25 cellular contexts compared by ENCODE assay signal in the genomic region with DNA sequence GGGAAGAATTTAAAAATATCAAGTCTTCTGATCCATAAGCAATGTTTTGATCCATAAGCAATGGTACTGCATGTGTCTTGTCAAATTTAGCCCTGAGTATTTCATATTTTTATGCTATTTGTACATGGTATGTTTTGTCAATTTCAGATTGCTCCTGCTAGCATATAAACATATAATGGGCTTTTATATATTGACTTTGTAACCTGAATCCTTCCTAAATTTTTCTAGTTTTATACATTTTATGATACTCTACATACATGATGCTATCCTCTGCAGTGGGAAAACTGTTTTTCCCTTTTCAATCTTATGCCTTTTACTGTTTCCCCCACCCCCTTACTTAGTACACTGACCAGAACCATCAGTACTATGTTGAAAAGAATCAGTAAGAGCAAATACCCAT.
DNase-seq lines count a peak whose midpoint lies in the region; ATAC-seq, FAIRE-seq and TF ChIP-seq lines count a peak whose summit lies in the region.
"Had no signal": no experiment of that assay in that cellular context is flagged by ENCODE, and none has a peak within 500 bp of the region (broad histone marks: within the 10 kb centered on the region; RNA-seq: fewer than 3 reads in every experiment).

No MANE protein-coding gene starts in this region.

- H3K27ac Mint-ChIP-seq in T-helper 17 cell: peak overlapping the region; percentile 11
- no peak overlapping the region for H3K27ac Mint-ChIP-seq in activated naive CD4-positive, alpha-beta T cell treated with anti-CD3 and anti-CD28 coated beads, Interleukin-2, amount 10 ng/mL, durations not matched to agents 7 days and 5 days
- H3K27ac Mint-ChIP-seq: CD14-positive monocyte had no signal

- H3K4me1 ChIP-seq in HEK293 (ENCODE audit: control insufficient read depth, insufficient read depth, low read length) (no peaks in the 10 kb centered on the region), PC-3 (ENCODE audit: insufficient read depth, low read length) (no peaks in the 10 kb centered on the region)
- H3K4me1 ChIP-seq: BE2C, BLaER1 had no signal

- no peak overlapping the region for H3K9ac ChIP-seq in PC-3 (ENCODE audit: low read length)
- H3K9ac ChIP-seq: BLaER1 had no signal

- POLR2A ChIA-PET in HEK293 (lab: Yijun Ruan, JAX): no interaction called here
- POLR2A ChIA-PET in PC-3 (lab: Charles Lee; ENCODE audit: unreplicated experiment): no interaction called here

- TF ChIP-seq CTCF in HEK293 (tag by site-specific recombination; IDR thresholded peaks at IDR 0.05) (no peak), PC-3 (conservative IDR thresholded peaks at IDR 0.05; ENCODE audit: low read depth, low read length) (no peak)

- H3K36me3 ChIP-seq in HEK293 (ENCODE audit: control insufficient read depth in 2 of 2, insufficient read depth in 1 of 2, low read length in 2 of 2) (peaks cover 5% of the 10 kb centered on the region in 2 experiments; a peak in 2 of 3 replicates), PC-3 (ENCODE audit: low read depth, low read length) (no peaks in the 10 kb centered on the region)

- H3K4me3 Mint-ChIP-seq in T-helper 17 cell: no peak overlapping the region
- H3K4me3 Mint-ChIP-seq in activated naive CD4-positive, alpha-beta T cell treated with anti-CD3 and anti-CD28 coated beads, Interleukin-2, amount 10 ng/mL, durations not matched to agents 7 days and 5 days: no peak overlapping the region
- H3K4me3 Mint-ChIP-seq: CD14-positive monocyte; CD4-positive, alpha-beta memory T cell; CD4-positive, CD25-positive, alpha-beta regulatory T cell; CD8-positive, alpha-beta memory T cell had no signal

- ATAC-seq in PC-3 (peak; percentile 71), T-helper 17 cell (no peak)
- ATAC-seq: A549, GM12878 had no signal

- no peaks in the 10 kb centered on the region for H3K9me3 ChIP-seq in HEK293 (ENCODE audit: control insufficient read depth, insufficient read depth, low read depth, low read length)
- H3K9me3 ChIP-seq in PC-3 (ENCODE audit: low read length): no peaks in the 10 kb centered on the region
- no peaks in the 10 kb centered on the region for H3K9me3 ChIP-seq in T-helper 17 cell (ENCODE audit: control insufficient read depth, low read length, poor library complexity, severe bottlenecking)
- H3K9me3 ChIP-seq: A549, BE2C, BLaER1 had no signal

- H4K20me1 ChIP-seq in PC-3 (ENCODE audit: low read length): no peaks in the 10 kb centered on the region
- H4K20me1 ChIP-seq: BLaER1 had no signal

- H3K9me3 Mint-ChIP-seq in activated naive CD4-positive, alpha-beta T cell treated with anti-CD3 and anti-CD28 coated beads, Interleukin-2, amount 10 ng/mL, durations not matched to agents 7 days and 5 days: no peaks in the 10 kb centered on the region
- H3K9me3 Mint-ChIP-seq: CD4-positive, alpha-beta memory T cell; CD4-positive, CD25-positive, alpha-beta regulatory T cell; CD8-positive, alpha-beta memory T cell had no signal

- intact Hi-C loops in PC-3 (cut with micrococcal nuclease): no loop called here

- FAIRE-seq in GM12891 (lab: Jason Lieb, UNC): peak; percentile 50
- FAIRE-seq: GM12878 had no signal

- no peaks in the 10 kb centered on the region for H3K27me3 Mint-ChIP-seq in T-helper 17 cell
- H3K27me3 Mint-ChIP-seq in activated naive CD4-positive, alpha-beta T cell treated with anti-CD3 and anti-CD28 coated beads, Interleukin-2, amount 10 ng/mL, durations not matched to agents 7 days and 5 days: no peaks in the 10 kb centered on the region
- H3K27me3 Mint-ChIP-seq: CD4-positive, alpha-beta memory T cell; CD4-positive, CD25-positive, alpha-beta regulatory T cell had no signal

- H3F3A ChIP-seq in PC-3 (ENCODE audit: low read length, unreplicated experiment): no peaks in the 10 kb centered on the region

- H3K27me3 ChIP-seq in PC-3 (ENCODE audit: low read length): no peaks in the 10 kb centered on the region
- H3K27me3 ChIP-seq: BE2C, BLaER1 had no signal

- no peak for DNase-seq in GM12891 (ENCODE audit: insufficient read length, low spot score)
- DNase-seq in PC-3: no peak
- DNase-seq in T-helper 17 cell: no peak
- DNase-seq in AG08396 (ENCODE audit: low spot score): no peak
- DNase-seq in UCSD-AML1 (lab: John Stamatoyannopoulos, UW; ENCODE audit: unreplicated experiment): no peak
- no peak for DNase-seq in activated naive CD4-positive, alpha-beta T cell treated with anti-CD3 and anti-CD28 coated beads, Interleukin-2, amount 10 ng/mL, durations not matched to agents 7 days and 5 days
- DNase-seq: BE2C; C1 segment of cervical spinal cord; CD4-positive, alpha-beta memory T cell; CD4-positive, CD25-positive, alpha-beta regulatory T cell; CD8-positive, alpha-beta memory T cell; COR-L47; DMS 273 treated with DMSO at 0.1 percent for 48 hours; DMS153; DMS53; DMS79; DND-41; EL; GDM1 had no signal

- no peak overlapping the region for H2AFZ ChIP-seq in PC-3 (ENCODE audit: low read length)

- H3K27ac ChIP-seq in HEK293 (ENCODE audit: extremely low read depth, low read depth, low read length) (no peak overlapping the region), PC-3 (ENCODE audit: low read length) (no peak overlapping the region)
- H3K27ac ChIP-seq: 22Rv1, A549, BLaER1 had no signal

- no peak overlapping the region for H3K4me2 ChIP-seq in PC-3 (ENCODE audit: low read length)
- H3K4me2 ChIP-seq: A549, BLaER1 had no signal

- no peaks in the 10 kb centered on the region for H3K9me2 ChIP-seq in PC-3 (replicated peaks; ENCODE audit: low read length)

- no peak for TF ChIP-seq POLR2A in GM12891 (IDR thresholded peaks at IDR 0.05; ENCODE audit: low read depth, low read length)

- no TSS peak for BruUV-seq in PC-3 (replicated peaks; lab: Mats Ljungman, UMichigan)

- CTCF ChIA-PET in HEK293 (lab: Yijun Ruan, JAX): no interaction called here
- CTCF ChIA-PET in PC-3 (lab: Charles Lee): no interaction called here
- CTCF ChIA-PET in activated naive CD4-positive, alpha-beta T cell treated with anti-CD3 and anti-CD28 coated beads, Interleukin-2, amount 10 ng/mL, durations not matched to agents 7 days and 5 days (lab: Charles Lee): interaction anchor here (0.9 kb wide), 1 partner anchor 142 kb away, joined by 4 read pairs; no protein-coding TSS in a partner anchor

- H3K4me3 ChIP-seq in HEK293 (ENCODE audit: low read depth, low read length) (no peak overlapping the region), PC-3 (ENCODE audit: low read length) (no peak overlapping the region)
- H3K4me3 ChIP-seq: A549, BLaER1, GM12878 had no signal

- H3K36me3 Mint-ChIP-seq in T-helper 17 cell (ENCODE audit: low read depth): peaks cover 2% of the 10 kb centered on the region
- H3K36me3 Mint-ChIP-seq in activated naive CD4-positive, alpha-beta T cell treated with anti-CD3 and anti-CD28 coated beads, Interleukin-2, amount 10 ng/mL, durations not matched to agents 7 days and 5 days: peaks cover 23% of the 10 kb centered on the region

- peaks cover 3% of the 10 kb centered on the region for H3K4me1 Mint-ChIP-seq in T-helper 17 cell
- H3K4me1 Mint-ChIP-seq in activated naive CD4-positive, alpha-beta T cell treated with anti-CD3 and anti-CD28 coated beads, Interleukin-2, amount 10 ng/mL, durations not matched to agents 7 days and 5 days: no peaks in the 10 kb centered on the region
- H3K4me1 Mint-ChIP-seq: CD14-positive monocyte had no signal

- H3K79me2 ChIP-seq in PC-3 (ENCODE audit: low read length): no peaks in the 10 kb centered on the region

TF ChIP-seq in GM12891, 5 proteins besides CTCF, POLR2A, EP300 and RAD21:
- TF ChIP-seq TAF1 (IDR thresholded peaks at IDR 0.05; ENCODE audit: low read depth, low read length): no peak
- no peak for TF ChIP-seq POU2F2 (IDR thresholded peaks at IDR 0.05; ENCODE audit: low read depth, low read length)
- TF ChIP-seq SPI1 (IDR thresholded peaks at IDR 0.05; ENCODE audit: low read depth, low read length): no peak
TF ChIP-seq in GM12891: peak in this region for 0.

TF ChIP-seq in HEK293, 187 proteins besides CTCF, POLR2A, EP300 and RAD21:
- TF ChIP-seq ZNF585B (tag by site-specific recombination; IDR thresholded peaks at IDR 0.05) (no peak), ZFHX2 (tag by site-specific recombination; conservative IDR thresholded peaks at IDR 0.05) (no peak)
- TF ChIP-seq, protein P1, sequence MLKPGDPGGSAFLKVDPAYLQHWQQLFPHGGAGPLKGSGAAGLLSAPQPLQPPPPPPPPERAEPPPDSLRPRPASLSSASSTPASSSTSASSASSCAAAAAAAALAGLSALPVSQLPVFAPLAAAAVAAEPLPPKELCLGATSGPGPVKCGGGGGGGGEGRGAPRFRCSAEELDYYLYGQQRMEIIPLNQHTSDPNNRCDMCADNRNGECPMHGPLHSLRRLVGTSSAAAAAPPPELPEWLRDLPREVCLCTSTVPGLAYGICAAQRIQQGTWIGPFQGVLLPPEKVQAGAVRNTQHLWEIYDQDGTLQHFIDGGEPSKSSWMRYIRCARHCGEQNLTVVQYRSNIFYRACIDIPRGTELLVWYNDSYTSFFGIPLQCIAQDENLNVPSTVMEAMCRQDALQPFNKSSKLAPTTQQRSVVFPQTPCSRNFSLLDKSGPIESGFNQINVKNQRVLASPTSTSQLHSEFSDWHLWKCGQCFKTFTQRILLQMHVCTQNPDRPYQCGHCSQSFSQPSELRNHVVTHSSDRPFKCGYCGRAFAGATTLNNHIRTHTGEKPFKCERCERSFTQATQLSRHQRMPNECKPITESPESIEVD (tag by site-specific recombination; IDR thresholded peaks at IDR 0.05): peak; percentile 64
